8 cellular contexts compared by ENCODE assay signal in genomic region chr9:86948153-86948929, GRCh38. TPM values are rescaled to one million over a fixed set of nuclear protein-coding genes. Genes with fewer than 3 reads are reported as not detected.
DNase-seq lines count a peak whose midpoint lies in the region; ATAC-seq, FAIRE-seq and TF ChIP-seq lines count a peak whose summit lies in the region.

No MANE protein-coding gene starts in this region.

- FAIRE-seq in bronchial epithelial cell (lab: Jason Lieb, UNC): no peak

- intact Hi-C loops in spleen (cut with DNase I; ENCODE audit: low total_unique reads): no loop called here

- WGBS in spleen, 5 donors: 1 to 3% (median 2%) methylated on average over 35 of the region's 35 CpGs

- H3K9me3 ChIP-seq in spleen: peaks cover 0 to 7% (median 0%) of the 10 kb centered on the region in 8 donors

- peak overlapping the region; percentile 47 for H3K4me3 ChIP-seq in GM12875 (ENCODE audit: low read depth, low read length)
- peak overlapping the region; percentile 50 for H3K4me3 ChIP-seq in bronchial epithelial cell (ENCODE audit: low read depth, low read length)
- peak overlapping the region; percentile 70 to 99 (median 92) for H3K4me3 ChIP-seq in spleen

- peaks cover 6% of the 10 kb centered on the region for H3K27me3 ChIP-seq in bronchial epithelial cell (ENCODE audit: control insufficient read depth, insufficient read depth, low read length)
- H3K27me3 ChIP-seq in spleen (replicated peaks in 1 of 7): peaks cover 0 to 42% (median 17%) of the 10 kb centered on the region in 7 donors

- peak; percentile 62 for ATAC-seq in HG02588 (IDR thresholded peaks at IDR 0.05; ENCODE audit: unreplicated experiment)

- H3K4me1 ChIP-seq in spleen: peaks cover 7 to 44% (median 30%) of the 10 kb centered on the region in 6 donors

- 0 out of 2 replicates have a peak overlapping the region, but pooled peaks have one; percentile 65 for H3K27ac ChIP-seq in VCaP
- H3K27ac ChIP-seq in spleen: peak overlapping the region; percentile 27 to 91 (median 86)

- H3K36me3 ChIP-seq in bronchial epithelial cell (ENCODE audit: control insufficient read depth, insufficient read depth, low read length) (no peaks in the 10 kb centered on the region), spleen (no peaks in the 10 kb centered on the region)

- DNase-seq in NAMALWA (ENCODE audit: low spot score) (peak; percentile 60), bronchial epithelial cell (ENCODE audit: low read depth) (peak; percentile 59), iris pigment epithelial cell (ENCODE audit: low read depth) (peak; percentile 88), spleen (peak; percentile 91), NCI-H187 treated with DMSO at 0.1 percent for 48 hours (lab: John Stamatoyannopoulos, UW) (no peak)

- TF ChIP-seq POLR2A in spleen (IDR thresholded peaks at IDR 0.05): no peak

- TF ChIP-seq CTCF in GM12875 (IDR thresholded peaks at IDR 0.05; ENCODE audit: borderline replicate concordance, insufficient read depth, low read depth, low read length) (peak; percentile 88), VCaP (conservative IDR thresholded peaks at IDR 0.05) (peak; percentile 87), bronchial epithelial cell (IDR thresholded peaks at IDR 0.05; ENCODE audit: insufficient read depth, low read length, severe bottlenecking) (peak; percentile 87), spleen (IDR thresholded peaks at IDR 0.05 in 8 of 11, conservative IDR thresholded peaks at IDR 0.05 in 3 of 11) (peak; percentile 57 to 91 (median 80))

RNA-seq across cellular contexts. Expression of gene GAS1, which starts 1.0 kb away (rescaled TPM):
- total RNA-seq in bronchial epithelial cell (1.7 and 2.6 TPM in 2 replicates), spleen (10 to 100 TPM in 1 of 7 donors, 1 to 10 TPM in 6; 2.0 to 13.2 (median 6.9) TPM)
- 1 to 10 TPM; 2.0 to 7.2 (median 2.3) TPM for polyA plus RNA-seq in spleen
